In genomic region chr10:111128331-111129167, GRCh38 we compare ENCODE assay signal across 12 cellular contexts. TPM values are rescaled to one million over a fixed set of nuclear protein-coding genes. Genes with fewer than 3 reads are reported as not detected.
DNase-seq lines count a peak whose midpoint lies in the region; ATAC-seq and TF ChIP-seq lines count a peak whose summit lies in the region.
"Had no signal": no experiment of that assay in that cellular context is flagged by ENCODE, and none has a peak within 500 bp of the region (broad histone marks: within the 10 kb centered on the region; RNA-seq: fewer than 3 reads in every experiment).

No MANE protein-coding gene starts in this region.

- H3K9me3 Mint-ChIP-seq in natural killer cell: no peaks in the 10 kb centered on the region

- no peaks in the 10 kb centered on the region for H3K9me2 ChIP-seq in PC-3 (replicated peaks; ENCODE audit: low read length)

- no peaks in the 10 kb centered on the region for H4K20me1 ChIP-seq in PC-3 (ENCODE audit: low read length)

- DNase-seq in HAP-1 (ENCODE audit: low spot score in 2 of 2): peak; percentile 2 to 18
- peak; percentile 39 for DNase-seq in PC-3
- DNase-seq in fibroblast of the aortic adventitia (ENCODE audit: low read depth): peak; percentile 10
- DNase-seq in gastrocnemius medialis: peak; percentile 25 to 69
- no peak for DNase-seq in natural killer cell
- DNase-seq in central memory CD4-positive, alpha-beta T cell: no peak
- DNase-seq: activated effector memory CD4-positive, alpha-beta T cell treated with Interleukin-2 at 50 U/mL for 16 hours; GOT3; SW 1271 had no signal

- H3K27ac ChIP-seq in PC-3 (ENCODE audit: low read length) (no peak overlapping the region), gastrocnemius medialis (peak overlapping the region; percentile 42 to 68 (median 61))

- H3K27me3 ChIP-seq in HAP-1 (ENCODE audit: low read depth) (no peaks in the 10 kb centered on the region; the same call in 1 of the 2 replicates), PC-3 (ENCODE audit: low read length) (no peaks in the 10 kb centered on the region), gastrocnemius medialis (peaks cover 0 to 4% (median 0%) of the 10 kb centered on the region in 3 donors)

- no peaks in the 10 kb centered on the region for H3K36me3 ChIP-seq in HAP-1 (replicated peaks)
- no peaks in the 10 kb centered on the region for H3K36me3 ChIP-seq in PC-3 (ENCODE audit: low read depth, low read length)
- H3K36me3 ChIP-seq in gastrocnemius medialis: no peaks in the 10 kb centered on the region

- no peak overlapping the region for H3K4me3 Mint-ChIP-seq in natural killer cell
- H3K4me3 Mint-ChIP-seq: neural crest cell had no signal

- no peaks in the 10 kb centered on the region for H3F3A ChIP-seq in PC-3 (ENCODE audit: low read length, unreplicated experiment)

- peaks cover 16 to 23% of the 10 kb centered on the region in 2 donors for H3K27me3 Mint-ChIP-seq in natural killer cell (ENCODE audit: low read depth in 2 of 2)

- no peaks in the 10 kb centered on the region for H3K9me3 ChIP-seq in HAP-1
- H3K9me3 ChIP-seq in PC-3 (ENCODE audit: low read length): no peaks in the 10 kb centered on the region
- H3K9me3 ChIP-seq in gastrocnemius medialis: no peaks in the 10 kb centered on the region

- BruUV-seq in PC-3 (replicated peaks; lab: Mats Ljungman, UMichigan): no TSS peak

- H3K4me1 ChIP-seq in HAP-1 (no peaks in the 10 kb centered on the region), PC-3 (ENCODE audit: insufficient read depth, low read length) (no peaks in the 10 kb centered on the region), gastrocnemius medialis (peaks cover 4 to 12% of the 10 kb centered on the region in 2 donors)

- H3K9ac ChIP-seq in PC-3 (ENCODE audit: low read length): no peak overlapping the region

- no peak for TF ChIP-seq CTCF in PC-3 (conservative IDR thresholded peaks at IDR 0.05; ENCODE audit: low read depth, low read length)
- no peak for TF ChIP-seq CTCF in fibroblast of the aortic adventitia (IDR thresholded peaks at IDR 0.05; ENCODE audit: insufficient read depth, low read length)
- TF ChIP-seq CTCF in gastrocnemius medialis (IDR thresholded peaks at IDR 0.05 in 4 of 5, conservative IDR thresholded peaks at IDR 0.05 in 1 of 5): no peak
- no peak for TF ChIP-seq CTCF in natural killer cell (IDR thresholded peaks at IDR 0.05)

- H2AFZ ChIP-seq in PC-3 (ENCODE audit: low read length): no peak overlapping the region

- POLR2A ChIA-PET in PC-3 (lab: Charles Lee; ENCODE audit: unreplicated experiment): no interaction called here

- no peaks in the 10 kb centered on the region for H3K36me3 Mint-ChIP-seq in natural killer cell

- H3K79me2 ChIP-seq in PC-3 (ENCODE audit: low read length): no peaks in the 10 kb centered on the region

- H3K4me1 Mint-ChIP-seq in natural killer cell: no peaks in the 10 kb centered on the region
- H3K4me1 Mint-ChIP-seq: neural crest cell had no signal

- intact Hi-C loops in PC-3 (cut with micrococcal nuclease) (no loop called here), gastrocnemius medialis (cut with DNase I; ENCODE audit: low total_unique reads) (no loop called here), natural killer cell (cut with micrococcal nuclease) (no loop called here)

- H3K4me3 ChIP-seq in HAP-1 (no peak overlapping the region), PC-3 (ENCODE audit: low read length) (no peak overlapping the region), fibroblast of the aortic adventitia (ENCODE audit: low read depth, low read length) (no peak overlapping the region), gastrocnemius medialis (peak overlapping the region; percentile 41 to 55 (median 52))

- no peak for TF ChIP-seq POLR2A in gastrocnemius medialis (IDR thresholded peaks at IDR 0.05)

- CTCF ChIA-PET in PC-3 (lab: Charles Lee): no interaction called here

- ATAC-seq in PC-3: no peak
- ATAC-seq in gastrocnemius medialis: peak; percentile 89 to 98
- no peak for ATAC-seq in natural killer cell
- no peak for ATAC-seq in GM19395 (IDR thresholded peaks at IDR 0.05; ENCODE audit: unreplicated experiment)
- ATAC-seq in HG02759 (IDR thresholded peaks at IDR 0.05; ENCODE audit: unreplicated experiment): no peak

- no peak overlapping the region for H3K27ac Mint-ChIP-seq in natural killer cell

- in situ Hi-C loops in HAP-1 (cut with MboI; ENCODE audit: low sequenced_read_pairs): no loop called here
- in situ Hi-C loops in gastrocnemius medialis (cut with MboI; ENCODE audit: low sequenced_read_pairs in 4 of 4): no loop called here

- H3K4me2 ChIP-seq in PC-3 (ENCODE audit: low read length): no peak overlapping the region

RNA-seq across cellular contexts. Expression of gene ADRA2A, which starts 51.7 kb away (rescaled TPM):
- total RNA-seq in PC-3 (2014; rRNA removed): not detected in 2 replicates
- total RNA-seq in fibroblast of the aortic adventitia (ENCODE audit: low replicate concordance): 0.82 and 2.6 TPM in 2 replicates
- total RNA-seq in gastrocnemius medialis: under 1 TPM; 0.19 to 0.94 (median 0.36) TPM
- under 1 TPM in 2 of 3 donors, not detected in 1; 0.07 to 0.28 TPM for total RNA-seq in natural killer cell

Comparison
In these comparisons a context has a peak if more than half of its experiments do, and no peak if none do; other contexts are left out.
1. DNase-seq: peak in HAP-1 (2 of 2), PC-3 (single experiment), fibroblast of the aortic adventitia (single experiment) and gastrocnemius medialis (2 of 2); none in natural killer cell (single experiment) and central memory CD4-positive, alpha-beta T cell (single experiment).
2. H3K4me3 ChIP-seq: peak in gastrocnemius medialis (4 of 4); none in HAP-1 (single experiment), PC-3 (single experiment) and fibroblast of the aortic adventitia (single experiment).
3. ATAC-seq: peak in gastrocnemius medialis (2 of 2); none in PC-3 (single experiment), natural killer cell (0 of 3), GM19395 (single experiment) and HG02759 (single experiment).